In the genomic region with DNA sequence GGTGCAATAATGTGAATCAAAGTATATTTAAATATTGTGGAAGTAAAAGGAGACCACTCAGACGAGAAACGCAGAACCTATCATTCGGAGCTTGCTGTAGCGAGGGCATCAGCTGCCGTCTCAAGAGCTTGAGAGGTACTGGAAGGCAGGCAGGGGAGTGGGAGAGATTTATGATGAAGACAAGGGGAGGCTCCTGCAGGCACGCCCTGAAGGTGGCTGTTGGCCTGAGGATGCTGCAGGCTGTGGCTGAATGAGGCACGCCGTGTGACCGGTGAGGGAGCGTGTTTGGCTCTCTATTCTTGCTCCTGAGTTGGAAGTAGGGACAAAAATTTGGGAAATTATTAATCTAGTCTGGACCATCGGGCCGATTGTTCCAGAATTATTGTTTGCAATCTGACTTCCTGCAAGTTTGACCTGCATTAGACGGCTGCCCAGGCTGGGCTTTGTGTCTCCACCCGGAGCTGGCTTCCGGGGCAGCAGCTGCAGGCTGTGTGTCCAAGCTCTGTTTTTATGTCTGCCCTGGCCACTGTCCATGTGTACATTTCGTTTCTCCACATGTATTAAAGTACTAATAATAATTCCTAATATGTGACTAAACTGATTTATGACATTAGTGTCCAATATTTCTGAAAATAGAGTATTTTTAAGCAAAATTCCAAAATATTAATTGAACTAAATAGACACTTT, we compare ENCODE assay signal across 10 cellular contexts.
DNase-seq lines count a peak whose midpoint lies in the region; ATAC-seq and TF ChIP-seq lines count a peak whose summit lies in the region.
"Had no signal": no experiment of that assay in that cellular context is flagged by ENCODE, and none has a peak within 500 bp of the region (broad histone marks: within the 10 kb centered on the region; RNA-seq: fewer than 3 reads in every experiment).

No MANE protein-coding gene starts in this region.

- TF ChIP-seq CTCF in GM23338 (conservative IDR thresholded peaks at IDR 0.05; ENCODE audit: low read depth in 2 of 2): no peak
- TF ChIP-seq CTCF in brain (conservative IDR thresholded peaks at IDR 0.05): no peak

- no peaks in the 10 kb centered on the region for H3K9me3 Mint-ChIP-seq in GM23338
- H3K9me3 Mint-ChIP-seq in brain: no peaks in the 10 kb centered on the region

- no peaks in the 10 kb centered on the region for H3K27me3 ChIP-seq in GM23338 (ENCODE audit: insufficient read depth)

- DNase-seq in GM23338 (ENCODE audit: low spot score) (no peak), kidney tubule cell (ENCODE audit: low spot score) (peak; percentile 29), skeletal muscle cell (ENCODE audit: low read depth) (peak; percentile 25), T-helper 2 cell (no peak), SKM-1 treated with dmso at 0.1 percent for 144 hours (lab: John Stamatoyannopoulos, UW; ENCODE audit: unreplicated experiment) (no peak), activated gamma-delta T cell (lab: John Stamatoyannopoulos, UW) (no peak), DMS114 treated with DMSO at 0.1 percent for 48 hours (lab: John Stamatoyannopoulos, UW; ENCODE audit: unreplicated experiment) (no peak)
- DNase-seq: DND-41, NCI-H1436 had no signal

- H3F3A ChIP-seq in GM23338 (replicated peaks; ENCODE audit: low read depth): no peaks in the 10 kb centered on the region

- H3K27ac Mint-ChIP-seq in GM23338 (no peak overlapping the region), brain (peak overlapping the region in 3 of 5 experiments; percentile 92 to 99 (median 97))

- H3K4me2 ChIP-seq in GM23338: no peak overlapping the region

- H3K27ac ChIP-seq in GM23338 (ENCODE audit: low read depth): no peak overlapping the region

- no peaks in the 10 kb centered on the region; the same call in 1 of the 2 replicates for H3K4me1 ChIP-seq in GM23338 (ENCODE audit: insufficient read depth)

- peak; percentile 56 for ATAC-seq in GM23338

- no peaks in the 10 kb centered on the region for H3K27me3 Mint-ChIP-seq in GM23338 (ENCODE audit: insufficient read depth, low read depth, poor library complexity)
- peaks cover 9% of the 10 kb centered on the region for H3K27me3 Mint-ChIP-seq in brain

- no peaks in the 10 kb centered on the region for H3K36me3 Mint-ChIP-seq in GM23338 (ENCODE audit: low read depth)
- H3K36me3 Mint-ChIP-seq in brain: no peaks in the 10 kb centered on the region

- H3K36me3 ChIP-seq in GM23338 (ENCODE audit: insufficient read depth): no peaks in the 10 kb centered on the region

- H3K4me3 ChIP-seq in GM23338: no peak overlapping the region
- no peak overlapping the region for H3K4me3 ChIP-seq in skeletal muscle cell (ENCODE audit: low read depth, low read length)

- no peak overlapping the region for H3K4me3 Mint-ChIP-seq in GM23338
- peak overlapping the region in 2 of 5 experiments; percentile 41 to 46 for H3K4me3 Mint-ChIP-seq in brain

- H2AFZ ChIP-seq in GM23338: peak overlapping the region; percentile 96

- H3K9me2 ChIP-seq in GM23338 (ENCODE audit: insufficient read depth): no peaks in the 10 kb centered on the region

- no peaks in the 10 kb centered on the region for H4K20me1 ChIP-seq in GM23338 (replicated peaks; ENCODE audit: insufficient read depth)

- no peaks in the 10 kb centered on the region for H3K79me2 ChIP-seq in GM23338 (replicated peaks; ENCODE audit: insufficient read depth)

- peaks cover 13% of the 10 kb centered on the region; the same call in 2 of the 3 replicates for H3K4me1 Mint-ChIP-seq in GM23338
- peaks cover 32% of the 10 kb centered on the region for H3K4me1 Mint-ChIP-seq in brain

TF ChIP-seq in GM23338, 12 proteins besides CTCF, POLR2A, EP300 and RAD21 (continues in another document):
- TF ChIP-seq, protein P1, sequence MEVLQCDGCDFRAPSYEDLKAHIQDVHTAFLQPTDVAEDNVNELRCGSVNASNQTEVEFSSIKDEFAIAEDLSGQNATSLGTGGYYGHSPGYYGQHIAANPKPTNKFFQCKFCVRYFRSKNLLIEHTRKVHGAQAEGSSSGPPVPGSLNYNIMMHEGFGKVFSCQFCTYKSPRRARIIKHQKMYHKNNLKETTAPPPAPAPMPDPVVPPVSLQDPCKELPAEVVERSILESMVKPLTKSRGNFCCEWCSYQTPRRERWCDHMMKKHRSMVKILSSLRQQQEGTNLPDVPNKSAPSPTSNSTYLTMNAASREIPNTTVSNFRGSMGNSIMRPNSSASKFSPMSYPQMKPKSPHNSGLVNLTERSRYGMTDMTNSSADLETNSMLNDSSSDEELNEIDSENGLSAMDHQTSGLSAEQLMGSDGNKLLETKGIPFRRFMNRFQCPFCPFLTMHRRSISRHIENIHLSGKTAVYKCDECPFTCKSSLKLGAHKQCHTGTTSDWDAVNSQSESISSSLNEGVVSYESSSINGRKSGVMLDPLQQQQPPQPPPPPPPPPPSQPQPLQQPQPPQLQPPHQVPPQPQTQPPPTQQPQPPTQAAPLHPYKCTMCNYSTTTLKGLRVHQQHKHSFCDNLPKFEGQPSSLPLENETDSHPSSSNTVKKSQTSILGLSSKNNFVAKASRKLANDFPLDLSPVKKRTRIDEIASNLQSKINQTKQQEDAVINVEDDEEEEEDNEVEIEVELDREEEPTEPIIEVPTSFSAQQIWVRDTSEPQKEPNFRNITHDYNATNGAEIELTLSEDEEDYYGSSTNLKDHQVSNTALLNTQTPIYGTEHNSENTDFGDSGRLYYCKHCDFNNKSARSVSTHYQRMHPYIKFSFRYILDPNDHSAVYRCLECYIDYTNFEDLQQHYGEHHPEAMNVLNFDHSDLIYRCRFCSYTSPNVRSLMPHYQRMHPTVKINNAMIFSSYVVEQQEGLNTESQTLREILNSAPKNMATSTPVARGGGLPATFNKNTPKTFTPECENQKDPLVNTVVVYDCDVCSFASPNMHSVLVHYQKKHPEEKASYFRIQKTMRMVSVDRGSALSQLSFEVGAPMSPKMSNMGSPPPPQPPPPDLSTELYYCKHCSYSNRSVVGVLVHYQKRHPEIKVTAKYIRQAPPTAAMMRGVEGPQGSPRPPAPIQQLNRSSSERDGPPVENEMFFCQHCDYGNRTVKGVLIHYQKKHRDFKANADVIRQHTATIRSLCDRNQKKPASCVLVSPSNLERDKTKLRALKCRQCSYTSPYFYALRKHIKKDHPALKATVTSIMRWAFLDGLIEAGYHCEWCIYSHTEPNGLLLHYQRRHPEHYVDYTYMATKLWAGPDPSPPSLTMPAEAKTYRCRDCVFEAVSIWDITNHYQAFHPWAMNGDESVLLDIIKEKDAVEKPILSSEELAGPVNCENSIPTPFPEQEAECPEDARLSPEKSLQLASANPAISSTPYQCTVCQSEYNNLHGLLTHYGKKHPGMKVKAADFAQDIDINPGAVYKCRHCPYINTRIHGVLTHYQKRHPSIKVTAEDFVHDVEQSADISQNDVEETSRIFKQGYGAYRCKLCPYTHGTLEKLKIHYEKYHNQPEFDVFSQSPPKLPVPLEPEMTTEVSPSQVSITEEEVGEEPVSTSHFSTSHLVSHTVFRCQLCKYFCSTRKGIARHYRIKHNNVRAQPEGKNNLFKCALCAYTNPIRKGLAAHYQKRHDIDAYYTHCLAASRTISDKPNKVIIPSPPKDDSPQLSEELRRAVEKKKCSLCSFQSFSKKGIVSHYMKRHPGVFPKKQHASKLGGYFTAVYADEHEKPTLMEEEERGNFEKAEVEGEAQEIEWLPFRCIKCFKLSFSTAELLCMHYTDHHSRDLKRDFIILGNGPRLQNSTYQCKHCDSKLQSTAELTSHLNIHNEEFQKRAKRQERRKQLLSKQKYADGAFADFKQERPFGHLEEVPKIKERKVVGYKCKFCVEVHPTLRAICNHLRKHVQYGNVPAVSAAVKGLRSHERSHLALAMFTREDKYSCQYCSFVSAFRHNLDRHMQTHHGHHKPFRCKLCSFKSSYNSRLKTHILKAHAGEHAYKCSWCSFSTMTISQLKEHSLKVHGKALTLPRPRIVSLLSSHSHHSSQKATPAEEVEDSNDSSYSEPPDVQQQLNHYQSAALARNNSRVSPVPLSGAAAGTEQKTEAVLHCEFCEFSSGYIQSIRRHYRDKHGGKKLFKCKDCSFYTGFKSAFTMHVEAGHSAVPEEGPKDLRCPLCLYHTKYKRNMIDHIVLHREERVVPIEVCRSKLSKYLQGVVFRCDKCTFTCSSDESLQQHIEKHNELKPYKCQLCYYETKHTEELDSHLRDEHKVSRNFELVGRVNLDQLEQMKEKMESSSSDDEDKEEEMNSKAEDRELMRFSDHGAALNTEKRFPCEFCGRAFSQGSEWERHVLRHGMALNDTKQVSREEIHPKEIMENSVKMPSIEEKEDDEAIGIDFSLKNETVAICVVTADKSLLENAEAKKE (CRISPR knock-in tag; IDR thresholded peaks at IDR 0.05): no peak
- TF ChIP-seq JUNB (IDR thresholded peaks at IDR 0.05; ENCODE audit: unreplicated experiment) (no peak), EZH2phosphoT487 (IDR thresholded peaks at IDR 0.05; ENCODE audit: unreplicated experiment) (no peak)
- TF ChIP-seq, protein P2, sequence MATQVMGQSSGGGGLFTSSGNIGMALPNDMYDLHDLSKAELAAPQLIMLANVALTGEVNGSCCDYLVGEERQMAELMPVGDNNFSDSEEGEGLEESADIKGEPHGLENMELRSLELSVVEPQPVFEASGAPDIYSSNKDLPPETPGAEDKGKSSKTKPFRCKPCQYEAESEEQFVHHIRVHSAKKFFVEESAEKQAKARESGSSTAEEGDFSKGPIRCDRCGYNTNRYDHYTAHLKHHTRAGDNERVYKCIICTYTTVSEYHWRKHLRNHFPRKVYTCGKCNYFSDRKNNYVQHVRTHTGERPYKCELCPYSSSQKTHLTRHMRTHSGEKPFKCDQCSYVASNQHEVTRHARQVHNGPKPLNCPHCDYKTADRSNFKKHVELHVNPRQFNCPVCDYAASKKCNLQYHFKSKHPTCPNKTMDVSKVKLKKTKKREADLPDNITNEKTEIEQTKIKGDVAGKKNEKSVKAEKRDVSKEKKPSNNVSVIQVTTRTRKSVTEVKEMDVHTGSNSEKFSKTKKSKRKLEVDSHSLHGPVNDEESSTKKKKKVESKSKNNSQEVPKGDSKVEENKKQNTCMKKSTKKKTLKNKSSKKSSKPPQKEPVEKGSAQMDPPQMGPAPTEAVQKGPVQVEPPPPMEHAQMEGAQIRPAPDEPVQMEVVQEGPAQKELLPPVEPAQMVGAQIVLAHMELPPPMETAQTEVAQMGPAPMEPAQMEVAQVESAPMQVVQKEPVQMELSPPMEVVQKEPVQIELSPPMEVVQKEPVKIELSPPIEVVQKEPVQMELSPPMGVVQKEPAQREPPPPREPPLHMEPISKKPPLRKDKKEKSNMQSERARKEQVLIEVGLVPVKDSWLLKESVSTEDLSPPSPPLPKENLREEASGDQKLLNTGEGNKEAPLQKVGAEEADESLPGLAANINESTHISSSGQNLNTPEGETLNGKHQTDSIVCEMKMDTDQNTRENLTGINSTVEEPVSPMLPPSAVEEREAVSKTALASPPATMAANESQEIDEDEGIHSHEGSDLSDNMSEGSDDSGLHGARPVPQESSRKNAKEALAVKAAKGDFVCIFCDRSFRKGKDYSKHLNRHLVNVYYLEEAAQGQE (IDR thresholded peaks at IDR 0.05; ENCODE audit: unreplicated experiment): no peak

Comparison
In these comparisons a context has a peak if more than half of its experiments do, and no peak if none do; other contexts are left out.
1. DNase-seq: peak in kidney tubule cell (single experiment) and skeletal muscle cell (single experiment); none in GM23338 (single experiment), T-helper 2 cell (0 of 5), SKM-1 treated with dmso at 0.1 percent for 144 hours (single experiment), activated gamma-delta T cell (single experiment) and DMS114 treated with DMSO at 0.1 percent for 48 hours (single experiment).